In genomic region chr2:26316041-26316440, GRCh38 we compare ENCODE assay signal across 1 cellular context.
TF ChIP-seq lines count a peak whose summit lies in the region.

No MANE protein-coding gene starts in this region.

TF ChIP-seq in HCT116, 20 proteins besides CTCF, POLR2A, EP300 and RAD21 (continued from another document):
- no peak for TF ChIP-seq ZBTB33 (IDR thresholded peaks at IDR 0.05; ENCODE audit: extremely low read depth, insufficient replicate concordance, low read length)
- no peak for TF ChIP-seq FOSL1 (IDR thresholded peaks at IDR 0.05; ENCODE audit: low read depth)
- TF ChIP-seq ZFX (IDR thresholded peaks at IDR 0.05): no peak
- no peak for TF ChIP-seq ATF3 (IDR thresholded peaks at IDR 0.05)
- TF ChIP-seq CEBPB (IDR thresholded peaks at IDR 0.05; ENCODE audit: low read depth): no peak
- TF ChIP-seq CBX3 (IDR thresholded peaks at IDR 0.05; ENCODE audit: low read depth): no peak
- no peak for TF ChIP-seq ZNF274 (IDR thresholded peaks at IDR 0.05; ENCODE audit: low read depth, low read length)
- no peak for TF ChIP-seq YY1 (IDR thresholded peaks at IDR 0.05; ENCODE audit: extremely low read depth, insufficient replicate concordance, low read depth, low read length)
- no peak for TF ChIP-seq EZH2 (IDR thresholded peaks at IDR 0.05)
- no peak for TF ChIP-seq TCF7L2 (IDR thresholded peaks at IDR 0.05; ENCODE audit: borderline replicate concordance, extremely low read depth, insufficient read depth, insufficient read length)
